ENCODE assay signal across 21 cellular contexts in genomic region chr1:32907435-32907834, GRCh38. TPM values are rescaled to one million over a fixed set of nuclear protein-coding genes. Genes with fewer than 3 reads are reported as not detected.
A peak's percentile ranks its signal among the peaks of the same experiment; 100 is the strongest.
DNase-seq lines count a peak whose midpoint lies in the region; ATAC-seq, FAIRE-seq and TF ChIP-seq lines count a peak whose summit lies in the region.
"Had no signal": no experiment of that assay in that cellular context is flagged by ENCODE, and none has a peak within 500 bp of the region (broad histone marks: within the 10 kb centered on the region; RNA-seq: fewer than 3 reads in every experiment).

No MANE protein-coding gene starts in this region.

- no peaks in the 10 kb centered on the region for H3K36me3 ChIP-seq in colonic mucosa
- H3K36me3 ChIP-seq in mucosa of rectum (ENCODE audit: control insufficient read depth in 2 of 2, insufficient read depth in 2 of 2, low read length in 2 of 2), result no peaks in the 10 kb centered on the region
- no peaks in the 10 kb centered on the region for H3K36me3 ChIP-seq in CD4-positive, alpha-beta memory T cell (ENCODE audit: insufficient read depth, low read length)
- H3K36me3 ChIP-seq in HAP-1 (replicated peaks), result no peaks in the 10 kb centered on the region
- H3K36me3 ChIP-seq in pancreas, result no peaks in the 10 kb centered on the region
- H3K36me3 ChIP-seq: gastrocnemius medialis, suprapubic skin had no signal

- CTCF ChIA-PET in CD4-positive, alpha-beta memory T cell (lab: Charles Lee; ENCODE audit: partially characterized antibody), result interaction anchor here (0.7 kb wide), 1 partner anchor 583 kb away, joined by 3 read pairs; no protein-coding TSS in a partner anchor

- H3K27me3 ChIP-seq in colonic mucosa, result no peaks in the 10 kb centered on the region
- H3K27me3 ChIP-seq in mucosa of rectum (ENCODE audit: control insufficient read depth in 2 of 2, insufficient read depth in 2 of 2, low read length in 2 of 2), result peaks cover 0 to 2% of the 10 kb centered on the region in 2 donors
- no peaks in the 10 kb centered on the region for H3K27me3 ChIP-seq in CD4-positive, alpha-beta memory T cell (ENCODE audit: insufficient read depth, low read length)
- peaks cover 2% of the 10 kb centered on the region for H3K27me3 ChIP-seq in HAP-1 (ENCODE audit: low read depth)
- H3K27me3 ChIP-seq in pancreas, result no peaks in the 10 kb centered on the region
- H3K27me3 ChIP-seq: gastrocnemius medialis, suprapubic skin had no signal

- ATAC-seq in HG03565 (IDR thresholded peaks at IDR 0.05; ENCODE audit: unreplicated experiment) (no peak), pancreas (no peak)
- ATAC-seq: activated CD4-positive, CD25-positive, alpha-beta regulatory T cell treated with anti-CD3 and anti-CD28 coated beads, Interleukin-2, amount 50 U/mL, for 24 hours; gastrocnemius medialis; natural killer cell treated with Interleukin-12 subunit alpha and Interleukin-12 subunit beta and Interleukin-15 and Interleukin-18, amount 100 ng/mL, for 72 hours; T-helper 17 cell had no signal

- H3K27ac ChIP-seq in colonic mucosa, result peak overlapping the region; percentile 72
- H3K27ac ChIP-seq in mucosa of rectum (ENCODE audit: low read depth in 2 of 2, low read length in 2 of 2), result peak overlapping the region; percentile 65 to 91
- H3K27ac ChIP-seq in CD4-positive, alpha-beta memory T cell (ENCODE audit: low read depth, low read length), result no peak overlapping the region
- no peak overlapping the region for H3K27ac ChIP-seq in pancreas
- H3K27ac ChIP-seq: C4-2B, gastrocnemius medialis, suprapubic skin had no signal

- H3K4me1 Mint-ChIP-seq in CD4-positive, alpha-beta memory T cell, result no peaks in the 10 kb centered on the region
- H3K4me1 Mint-ChIP-seq: brain had no signal

- WGBS in pancreas, 2 donors, result 42% methylated on average over 4 of the region's 4 CpGs

- POLR2A ChIA-PET in CD4-positive, alpha-beta memory T cell (lab: Charles Lee; ENCODE audit: partially characterized antibody), result no interaction called here

- no peak overlapping the region for H3K4me3 Mint-ChIP-seq in CD4-positive, alpha-beta memory T cell
- H3K4me3 Mint-ChIP-seq: brain; natural killer cell treated with Interleukin-12 subunit alpha and Interleukin-12 subunit beta and Interleukin-15 and Interleukin-18, amount 100 ng/mL, for 72 hours; T-helper 17 cell had no signal

- peaks cover 7 to 10% of the 10 kb centered on the region in 2 donors for H3K27me3 Mint-ChIP-seq in CD4-positive, alpha-beta memory T cell

- H3K36me3 Mint-ChIP-seq in CD4-positive, alpha-beta memory T cell, result no peaks in the 10 kb centered on the region
- H3K36me3 Mint-ChIP-seq: brain; natural killer cell treated with Interleukin-12 subunit alpha and Interleukin-12 subunit beta and Interleukin-15 and Interleukin-18, amount 100 ng/mL, for 72 hours had no signal

- H3K4me3 ChIP-seq in colonic mucosa (no peak overlapping the region), mucosa of rectum (ENCODE audit: low read length in 2 of 2) (peak overlapping the region in 1 of 2 donors; percentile 26), HAP-1 (no peak overlapping the region), pancreas (no peak overlapping the region)
- H3K4me3 ChIP-seq in CD4-positive, alpha-beta memory T cell (ENCODE audit: low read length in 2 of 2), result no peak overlapping the region
- H3K4me3 ChIP-seq: gastrocnemius medialis, lung, suprapubic skin had no signal

- intact Hi-C loops in colonic mucosa (cut with DNase I), result no loop called here
- intact Hi-C loops in CD4-positive, alpha-beta memory T cell (cut with micrococcal nuclease), result no loop called here
- intact Hi-C loops in pancreas (cut with DNase I), result no loop called here

- DNase-seq in EH (ENCODE audit: low read depth) (peak; percentile 72), KBM-7 (peak; percentile 46), colonic mucosa (peak; percentile 61), HAP-1 (ENCODE audit: low spot score in 2 of 2) (no peak), pancreas (no peak)
- no peak for DNase-seq in CD4-positive, alpha-beta memory T cell
- DNase-seq: activated naive CD4-positive, alpha-beta T cell; effector CD4-positive, alpha-beta T cell; gastrocnemius medialis; NCI-H2029 treated with DMSO at 0.1 percent for 48 hours; NCI-H82; T-helper 17 cell had no signal

- no peak overlapping the region for H3K9ac ChIP-seq in colonic mucosa (ENCODE audit: low read depth in 2 of 2, low read length in 2 of 2)
- peak overlapping the region in 1 of 2 donors; percentile 48 for H3K9ac ChIP-seq in mucosa of rectum (ENCODE audit: low read depth in 1 of 2, low read length in 2 of 2)

- no peak overlapping the region for H3K27ac Mint-ChIP-seq in CD4-positive, alpha-beta memory T cell
- H3K27ac Mint-ChIP-seq: brain; natural killer cell treated with Interleukin-12 subunit alpha and Interleukin-12 subunit beta and Interleukin-15 and Interleukin-18, amount 100 ng/mL, for 72 hours; T-helper 17 cell had no signal

- H3K9me3 ChIP-seq in colonic mucosa (no peaks in the 10 kb centered on the region), mucosa of rectum (ENCODE audit: control insufficient read depth in 2 of 2, low read length in 2 of 2) (no peaks in the 10 kb centered on the region), HAP-1 (no peaks in the 10 kb centered on the region), pancreas (no peaks in the 10 kb centered on the region)
- no peaks in the 10 kb centered on the region for H3K9me3 ChIP-seq in CD4-positive, alpha-beta memory T cell (ENCODE audit: control insufficient read depth in 1 of 2, low read length in 2 of 2)
- H3K9me3 ChIP-seq: gastrocnemius medialis, suprapubic skin had no signal

- TF ChIP-seq CTCF in colonic mucosa (IDR thresholded peaks at IDR 0.05) (no peak), pancreas (IDR thresholded peaks at IDR 0.05) (no peak)

- no peaks in the 10 kb centered on the region for H3K4me1 ChIP-seq in colonic mucosa
- peaks cover 15 to 36% of the 10 kb centered on the region in 2 donors for H3K4me1 ChIP-seq in mucosa of rectum (ENCODE audit: control insufficient read depth in 2 of 2, insufficient read depth in 2 of 2, low read length in 2 of 2)
- no peaks in the 10 kb centered on the region for H3K4me1 ChIP-seq in CD4-positive, alpha-beta memory T cell (ENCODE audit: insufficient read depth, low read length)
- no peaks in the 10 kb centered on the region for H3K4me1 ChIP-seq in HAP-1
- H3K4me1 ChIP-seq in pancreas, result peaks cover 0 to 15% (median 6%) of the 10 kb centered on the region in 3 donors
- H3K4me1 ChIP-seq: gastrocnemius medialis had no signal

- FAIRE-seq in pancreas (lab: Jason Lieb, UNC), result no peak

- in situ Hi-C loops in KBM-7 (cut with MboI; ENCODE audit: low pct_unique_long_range_greater_than_20kb, low sequenced_read_pairs) (no loop called here), HAP-1 (cut with MboI; ENCODE audit: low sequenced_read_pairs) (no loop called here)

- H3K9me3 Mint-ChIP-seq in CD4-positive, alpha-beta memory T cell, result peaks cover 0 to 2% (median 0%) of the 10 kb centered on the region in 8 donors
- H3K9me3 Mint-ChIP-seq: natural killer cell treated with Interleukin-12 subunit alpha and Interleukin-12 subunit beta and Interleukin-15 and Interleukin-18, amount 100 ng/mL, for 72 hours had no signal

RNA-seq across cellular contexts. Expression of gene TMEM54, which starts 6.2 kb away (rescaled TPM):
- 100 to 1,000 TPM; 715 to 878 TPM for total RNA-seq in colonic mucosa
- total RNA-seq in CD4-positive, alpha-beta memory T cell, result not detected
- polyA plus RNA-seq in CD4-positive, alpha-beta memory T cell, result not detected
- 10 to 100 TPM; 11.9 to 37.0 (median 16.4) TPM for total RNA-seq in pancreas
- polyA plus RNA-seq in pancreas, result 10 to 100 TPM; 31.6 to 39.5 TPM
- total RNA-seq: T-helper 17 cell had no signal

RNA-seq across cellular contexts. Expression of gene HPCA, which starts 21.1 kb away (rescaled TPM):
- total RNA-seq in colonic mucosa, result 1 to 10 TPM; 1.6 to 3.0 TPM
- under 1 TPM in 1 of 2 experiments, not detected in 1; 0.70 TPM for total RNA-seq in CD4-positive, alpha-beta memory T cell
- not detected for polyA plus RNA-seq in CD4-positive, alpha-beta memory T cell
- under 1 TPM in 5 of 6 donors, not detected in 1; 0.16 to 0.49 (median 0.47) TPM for total RNA-seq in pancreas
- 1 to 10 TPM; 1.1 to 5.2 TPM for polyA plus RNA-seq in pancreas
- total RNA-seq: gastrocnemius medialis, MCF 10A, suprapubic skin, T-helper 17 cell had no signal

RNA-seq across cellular contexts. Expression of gene FNDC5, which starts 36.7 kb away (rescaled TPM):
- total RNA-seq in colonic mucosa (under 1 TPM; 0.45 to 0.64 TPM), pancreas (under 1 TPM; 0.28 to 0.89 (median 0.59) TPM)
- not detected for total RNA-seq in CD4-positive, alpha-beta memory T cell
- not detected for polyA plus RNA-seq in CD4-positive, alpha-beta memory T cell
- 1 to 10 TPM; 1.8 to 3.1 TPM for polyA plus RNA-seq in pancreas
- total RNA-seq: MCF 10A; natural killer cell treated with Interleukin-12 subunit alpha and Interleukin-12 subunit beta and Interleukin-15 and Interleukin-18, amount 100 ng/mL, for 72 hours; T-helper 17 cell had no signal

RNA-seq across cellular contexts. Expression of gene RNF19B, which starts 57.2 kb away (rescaled TPM):
- total RNA-seq in colonic mucosa (100 to 1,000 TPM in 1 of 2 donors, 10 to 100 TPM in 1; 44.4 to 106 TPM), pancreas (10 to 100 TPM in 2 of 6 donors, 1 to 10 TPM in 4; 5.4 to 16.3 (median 8.0) TPM)
- 10 to 100 TPM; 28.5 to 30.6 TPM for total RNA-seq in CD4-positive, alpha-beta memory T cell
- polyA plus RNA-seq in CD4-positive, alpha-beta memory T cell, result 1 to 10 TPM; 1.1 to 4.8 TPM
- 1 to 10 TPM; 2.3 to 8.1 TPM for polyA plus RNA-seq in pancreas

Comparison
In these comparisons a context has a peak if more than half of its experiments do, and no peak if none do; other contexts are left out.
1. DNase-seq: peak in EH (single experiment), KBM-7 (single experiment) and colonic mucosa (single experiment); none in CD4-positive, alpha-beta memory T cell (0 of 5), HAP-1 (0 of 2) and pancreas (0 of 6).
2. H3K27ac ChIP-seq: peak in colonic mucosa (single experiment) and mucosa of rectum (2 of 2); none in CD4-positive, alpha-beta memory T cell (single experiment) and pancreas (0 of 4).
3. RNA of gene TMEM54, which starts 6.2 kb away (total RNA-seq): 715 to 878 TPM in colonic mucosa; 11.9 to 37.0 TPM in pancreas and not detected in CD4-positive, alpha-beta memory T cell; every median in the first group is over 10 times any median in the second.